Comparison of ENCODE assay signal across 11 cellular contexts in the genomic region with DNA sequence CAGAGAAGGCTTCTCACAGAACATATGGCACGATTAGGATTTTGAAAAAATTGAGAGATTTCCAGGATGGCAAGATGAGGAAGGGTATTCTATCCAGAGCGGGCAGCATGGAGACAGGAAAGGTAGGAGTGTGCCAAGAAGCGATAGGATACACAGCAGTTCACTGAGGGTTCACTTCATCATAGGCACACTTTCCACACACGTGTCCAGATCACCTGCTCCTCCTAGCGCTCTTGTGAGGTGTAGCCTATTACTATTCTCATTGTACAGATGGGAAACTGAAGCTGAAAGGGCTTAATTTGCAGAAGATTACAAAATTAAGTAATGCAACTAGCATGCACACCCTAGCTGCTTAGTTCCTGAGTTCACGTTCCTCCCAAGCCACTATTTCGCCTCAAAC. TPM values are rescaled to one million over a fixed set of nuclear protein-coding genes. Genes with fewer than 3 reads are reported as not detected.
DNase-seq lines count a peak whose midpoint lies in the region; ATAC-seq, FAIRE-seq and TF ChIP-seq lines count a peak whose summit lies in the region.
"Had no signal": no experiment of that assay in that cellular context is flagged by ENCODE, and none has a peak within 500 bp of the region (broad histone marks: within the 10 kb centered on the region; RNA-seq: fewer than 3 reads in every experiment).

No MANE protein-coding gene starts in this region.

- H3K79me2 ChIP-seq in DND-41 (ENCODE audit: insufficient read depth, low read length) (no peaks in the 10 kb centered on the region), H9 (ENCODE audit: insufficient read depth, low read length) (no peaks in the 10 kb centered on the region), HepG2 (ENCODE audit: insufficient read depth, low read length) (no peaks in the 10 kb centered on the region), mammary epithelial cell (ENCODE audit: insufficient read depth, low read length) (no peaks in the 10 kb centered on the region)

- no peak overlapping the region for H2BK12ac ChIP-seq in H9 (ENCODE audit: insufficient read length, low read depth, low read length)

- H3K4ac ChIP-seq in H9 (ENCODE audit: low read depth, low read length) = no peak overlapping the region

- no peak overlapping the region for H3K9ac ChIP-seq in DND-41 (ENCODE audit: low read depth, low read length)
- H3K9ac ChIP-seq in H9 (ENCODE audit: extremely low read depth, insufficient read length, low read length) = no peak overlapping the region
- H3K9ac ChIP-seq in HepG2 (ENCODE audit: insufficient read depth, low read depth, low read length) = no peak overlapping the region
- no peak overlapping the region for H3K9ac ChIP-seq in mammary epithelial cell (ENCODE audit: insufficient read depth, low read length)

- no peaks in the 10 kb centered on the region for H3K36me3 Mint-ChIP-seq in H9 (ENCODE audit: insufficient read depth in 1 of 3, low read depth in 3 of 3)

- peaks cover 0 to 3% of the 10 kb centered on the region in 2 experiments; a peak in 3 of 5 replicates for H3K9me3 Mint-ChIP-seq in H9
- H3K9me3 Mint-ChIP-seq: activated CD8-positive, alpha-beta T cell treated with anti-CD3 and anti-CD28 coated beads for 36 hours; activated naive CD8-positive, alpha-beta T cell treated with anti-CD3 and anti-CD28 coated beads, Interleukin-2, amount 50 U/mL, for 24 hours had no signal

- H3K4me2 ChIP-seq in DND-41 (ENCODE audit: insufficient read depth, low read length) (peak overlapping the region; percentile 51; the same call in 1 of the 2 replicates), H9 (ENCODE audit: insufficient read depth, insufficient read length, low read length) (peak overlapping the region; percentile 3), HepG2 (ENCODE audit: low read depth, low read length) (peak overlapping the region; percentile 73), mammary epithelial cell (ENCODE audit: insufficient read depth, low read depth, low read length) (no peak overlapping the region)

- H2BK5ac ChIP-seq in H9 (ENCODE audit: insufficient read length, low read length) = no peak overlapping the region

- TF ChIP-seq EP300 in HepG2 (IDR thresholded peaks at IDR 0.05; ENCODE audit: low read depth in 2 of 2, low read length in 2 of 2) (no peak), HepG2 (CRISPR knock-in tag; IDR thresholded peaks at IDR 0.05; ENCODE audit: borderline replicate concordance) (no peak)

- H2BK20ac ChIP-seq in H9 (ENCODE audit: low read depth, low read length, poor library complexity, severe bottlenecking) = no peak overlapping the region

- H3K14ac ChIP-seq in H9 (ENCODE audit: insufficient read depth, low read length) = no peak overlapping the region

- TF ChIP-seq RAD21 in HepG2 (CRISPR knock-in tag; IDR thresholded peaks at IDR 0.05) = no peak

- H3K27me3 ChIP-seq in DND-41 (ENCODE audit: insufficient read depth, low read length, poor library complexity) = no peaks in the 10 kb centered on the region
- no peaks in the 10 kb centered on the region for H3K27me3 ChIP-seq in H9 (ENCODE audit: insufficient read depth, low read length)
- H3K27me3 ChIP-seq in RWPE2 (ENCODE audit: insufficient read depth, poor library complexity, severe bottlenecking) = no peaks in the 10 kb centered on the region
- H3K27me3 ChIP-seq in HepG2 (ENCODE audit: control insufficient read depth in 1 of 2, insufficient read depth in 2 of 2, low read length in 2 of 2) = peaks cover 0 to 5% of the 10 kb centered on the region in 2 experiments; a peak in 2 of 5 replicates
- H3K27me3 ChIP-seq in mammary epithelial cell (ENCODE audit: insufficient read depth, low read length) = peaks cover 2% of the 10 kb centered on the region

- TF ChIP-seq POLR2A in HepG2 (IDR thresholded peaks at IDR 0.05; ENCODE audit: insufficient read depth in 1 of 2, low read depth in 2 of 2, low read length in 2 of 2) = no peak

- no peaks in the 10 kb centered on the region for H3K79me1 ChIP-seq in H9 (ENCODE audit: insufficient read depth, low read depth, low read length, poor library complexity, severe bottlenecking)

- no peak overlapping the region for H4K5ac ChIP-seq in H9 (ENCODE audit: insufficient read length, low read depth, low read length)

- TF ChIP-seq CTCF in DND-41 (IDR thresholded peaks at IDR 0.05; ENCODE audit: borderline replicate concordance, extremely low read depth, low read length, poor library complexity, severe bottlenecking) (no peak), H9 (conservative IDR thresholded peaks at IDR 0.05) (no peak), RWPE2 (IDR thresholded peaks at IDR 0.05; ENCODE audit: poor library complexity, severe bottlenecking) (no peak), HepG2 (CRISPR knock-in tag; IDR thresholded peaks at IDR 0.05) (no peak), mammary epithelial cell (conservative IDR thresholded peaks at IDR 0.05 in 1 of 2, IDR thresholded peaks at IDR 0.05 in 1 of 2; ENCODE audit: extremely low read depth in 1 of 2, insufficient read depth in 1 of 2, low read depth in 1 of 2, low read length in 2 of 2) (no peak)

- H3K4me3 Mint-ChIP-seq in H9 = peak overlapping the region in 1 of 2 experiments; percentile 39; a peak in 2 of 5 replicates
- H3K4me3 Mint-ChIP-seq: activated CD8-positive, alpha-beta T cell treated with anti-CD3 and anti-CD28 coated beads for 36 hours; activated naive CD8-positive, alpha-beta T cell treated with anti-CD3 and anti-CD28 coated beads, Interleukin-2, amount 50 U/mL, for 24 hours had no signal

- no peak overlapping the region for H3K18ac ChIP-seq in H9 (ENCODE audit: insufficient read length, low read depth, low read length)

- intact Hi-C loops in HepG2 (cut with micrococcal nuclease; ENCODE audit: unreplicated experiment) = no loop called here
- intact Hi-C loops in mammary epithelial cell (cut with micrococcal nuclease) = no loop called here

- H2AFZ ChIP-seq in DND-41 (ENCODE audit: low read depth, low read length) (peak overlapping the region; percentile 53; the same call in 1 of the 2 replicates), H9 (ENCODE audit: low read length) (no peak overlapping the region), HepG2 (ENCODE audit: low read length) (peak overlapping the region; percentile 43), mammary epithelial cell (ENCODE audit: low read depth, low read length) (no peak overlapping the region)

- peaks cover 4% of the 10 kb centered on the region for H3K27me3 Mint-ChIP-seq in H9 (ENCODE audit: low read depth)

- no peak overlapping the region for H2BK15ac ChIP-seq in H9 (ENCODE audit: low read depth, low read length)

- H3K4me1 Mint-ChIP-seq in H9 = peaks cover 17 to 20% of the 10 kb centered on the region in 2 experiments

- 0 out of 3 replicates have a peak, but pooled peaks have one; percentile 10 for ATAC-seq in DND-41 (ENCODE audit: insufficient read depth, low read depth)
- ATAC-seq in RWPE2 (ENCODE audit: low read depth) = 0 out of 3 replicates have a peak, but pooled peaks have one; percentile 11
- peak; percentile 74 for ATAC-seq in HepG2

- H3K27ac Mint-ChIP-seq in H9 = no peak overlapping the region
- H3K27ac Mint-ChIP-seq: activated CD8-positive, alpha-beta T cell treated with anti-CD3 and anti-CD28 coated beads for 36 hours; activated naive CD8-positive, alpha-beta T cell treated with anti-CD3 and anti-CD28 coated beads, Interleukin-2, amount 50 U/mL, for 24 hours had no signal

- in situ Hi-C loops in HepG2 (cut with HindIII; ENCODE audit: extremely low pct_ligation_motif_present, low pct_unique_long_range_greater_than_20kb) = no loop called here
- in situ Hi-C loops in mammary epithelial cell (cut with MboI; ENCODE audit: low sequenced_read_pairs in 2 of 2) = loop anchor here (25.0 kb wide), 1 partner anchor 837 kb away; no protein-coding TSS in a partner anchor

- WGBS in H9 (ENCODE audit: extremely low coverage, insufficient read length, low lambda C conversion rate) = no CpG with 5 or more reads among the region's 7 CpGs
- 37% methylated on average over 7 of the region's 7 CpGs for WGBS in HepG2 (ENCODE audit: low lambda C conversion rate)
- whole genome bisulfite sequencing in mammary epithelial cell (ENCODE audit: low coverage, missing lambda C conversion rate) = 70% methylated on average over 7 of the region's 7 CpGs

- H4K20me1 ChIP-seq in DND-41 (ENCODE audit: insufficient read depth, low read length) = no peaks in the 10 kb centered on the region
- H4K20me1 ChIP-seq in H9 (ENCODE audit: control insufficient read depth, insufficient read depth, insufficient read length) = no peaks in the 10 kb centered on the region
- no peaks in the 10 kb centered on the region for H4K20me1 ChIP-seq in HepG2 (ENCODE audit: insufficient read depth, low read length)
- no peaks in the 10 kb centered on the region for H4K20me1 ChIP-seq in mammary epithelial cell (ENCODE audit: insufficient read depth, low read length)

- H3K23me2 ChIP-seq in H9 (ENCODE audit: insufficient read length, low read depth, low read length, poor library complexity, severe bottlenecking) = no peaks in the 10 kb centered on the region

- H3K56ac ChIP-seq in H9 (ENCODE audit: insufficient read length, low read depth, low read length) = no peak overlapping the region

- DNase-seq in DND-41 (no peak), H9 (no peak), RWPE2 (ENCODE audit: low spot score) (no peak), HepG2 (ENCODE audit: low spot score) (no peak), mammary epithelial cell (no peak), AG20443 (ENCODE audit: low spot score) (no peak), NCI-H1048 (lab: John Stamatoyannopoulos, UW) (no peak), occipital lobe (lab: John Stamatoyannopoulos, UW) (no peak)

- no peak overlapping the region for H4K8ac ChIP-seq in H9 (replicated peaks; ENCODE audit: insufficient read length, low read depth, low read length)

- CTCF ChIA-PET in HepG2 (lab: Yijun Ruan, JAX; ENCODE audit: low intra/inter-chr PET ratio, low total read pairs) = no interaction called here
- CTCF ChIA-PET in mammary epithelial cell (lab: Charles Lee; ENCODE audit: low non-redundant PET) = no interaction called here

- FAIRE-seq in HepG2 (lab: Jason Lieb, UNC) = no peak

- dilution Hi-C loops in mammary epithelial cell (cut with HindIII; ENCODE audit: low sequenced_read_pairs) = no loop called here

- H3K4me3 ChIP-seq in DND-41 (ENCODE audit: low read depth in 1 of 2, low read length in 2 of 2) = no peak overlapping the region
- no peak overlapping the region for H3K4me3 ChIP-seq in RWPE2 (ENCODE audit: severe bottlenecking)
- peak overlapping the region in 1 of 3 experiments; percentile 42; a peak in 2 of 6 replicates for H3K4me3 ChIP-seq in HepG2 (replicated peaks in 1 of 3; ENCODE audit: insufficient read depth in 1 of 3, low read depth in 2 of 3, low read length in 3 of 3)
- no peak overlapping the region for H3K4me3 ChIP-seq in mammary epithelial cell (replicated peaks in 1 of 3; ENCODE audit: insufficient read depth in 1 of 3, low read depth in 2 of 3, low read length in 3 of 3)
- H3K4me3 ChIP-seq: HAP-1 had no signal

- H2BK120ac ChIP-seq in H9 (ENCODE audit: low read depth, low read length, poor library complexity, severe bottlenecking) = no peak overlapping the region

- H3K23ac ChIP-seq in H9 (ENCODE audit: insufficient read length, low read depth, low read length) = no peak overlapping the region

- no TSS peak for BruUV-seq in HepG2 (replicated peaks; lab: Mats Ljungman, UMichigan)
- no TSS peak for BruUV-seq in mammary epithelial cell (replicated peaks; lab: Mats Ljungman, UMichigan)

- no peak overlapping the region for H2AK5ac ChIP-seq in H9 (ENCODE audit: insufficient read length, low read length)

- H3K4me1 ChIP-seq in DND-41 (ENCODE audit: insufficient read depth, low read length) (peaks cover 9% of the 10 kb centered on the region), H9 (ENCODE audit: insufficient read depth, low read length) (no peaks in the 10 kb centered on the region; the same call in 1 of the 2 replicates), RWPE2 (ENCODE audit: insufficient read depth, poor library complexity, severe bottlenecking) (no peaks in the 10 kb centered on the region), HepG2 (ENCODE audit: insufficient read depth, low read length) (peaks cover 25% of the 10 kb centered on the region), mammary epithelial cell (ENCODE audit: insufficient read depth, low read length) (no peaks in the 10 kb centered on the region)

- H4K91ac ChIP-seq in H9 (ENCODE audit: insufficient read length, low read depth, low read length) = no peak overlapping the region

- H3K36me3 ChIP-seq in DND-41 (ENCODE audit: insufficient read depth, low read length) (no peaks in the 10 kb centered on the region), RWPE2 (ENCODE audit: low read depth) (no peaks in the 10 kb centered on the region), HepG2 (replicated peaks in 1 of 2; ENCODE audit: control insufficient read depth in 1 of 2, insufficient read depth in 2 of 2, low read length in 2 of 2) (no peaks in the 10 kb centered on the region), mammary epithelial cell (ENCODE audit: insufficient read depth, low read length) (no peaks in the 10 kb centered on the region)
- H3K36me3 ChIP-seq: HAP-1 had no signal

- POLR2A ChIA-PET in HepG2 (lab: Yijun Ruan, JAX) = no interaction called here

- no peak overlapping the region for H3T11ph ChIP-seq in H9 (ENCODE audit: low read length)

- no peak overlapping the region for H3K27ac ChIP-seq in DND-41 (ENCODE audit: low read length)
- no peak overlapping the region for H3K27ac ChIP-seq in H9 (ENCODE audit: insufficient read length, low read depth, low read length)
- H3K27ac ChIP-seq in RWPE2 (ENCODE audit: poor library complexity, severe bottlenecking) = no peak overlapping the region
- no peak overlapping the region for H3K27ac ChIP-seq in HepG2 (ENCODE audit: extremely low read length, insufficient read depth, low read length)
- no peak overlapping the region for H3K27ac ChIP-seq in mammary epithelial cell (ENCODE audit: insufficient read depth, low read depth, low read length)

- H3K9me3 ChIP-seq in DND-41 (ENCODE audit: insufficient read depth, low read length, severe bottlenecking) (no peaks in the 10 kb centered on the region), H9 (ENCODE audit: control insufficient read depth, low read depth, low read length) (no peaks in the 10 kb centered on the region), RWPE2 (ENCODE audit: severe bottlenecking) (no peaks in the 10 kb centered on the region), HepG2 (ENCODE audit: low read length) (no peaks in the 10 kb centered on the region), mammary epithelial cell (replicated peaks; ENCODE audit: insufficient read depth, low read length) (no peaks in the 10 kb centered on the region)
- H3K9me3 ChIP-seq: HAP-1 had no signal

RNA-seq across cellular contexts. Expression of a gene that starts 6.2 kb away (rescaled TPM):
- total RNA-seq in H9 (2021) (87.2 and 90.7 TPM in 2 replicates), HepG2 (2016; rRNA removed; fragmentation: Illumina TruSeq; extraction: Trizol) (42.9 and 50.4 TPM in 2 replicates), mammary epithelial cell (100 to 1,000 TPM in 1 of 2 donors, 10 to 100 TPM in 1; 69.9 to 107 TPM), occipital lobe (31.0 TPM)
- 6.8 and 7.4 TPM in 2 replicates for total RNA-seq in HepG2 (2016; cell fraction: cytosol; rRNA removed; fragmentation: Illumina TruSeq; extraction: Trizol; ENCODE audit: low read depth)
- total RNA-seq in HepG2 (2016; cell fraction: insoluble cytoplasmic fraction; rRNA removed; fragmentation: Illumina TruSeq; extraction: Trizol) = 38.0 and 55.2 TPM in 2 replicates
- total RNA-seq in HepG2 (2016; cell fraction: membrane; rRNA removed; fragmentation: Illumina TruSeq; extraction: Trizol) = 14.0 and 16.1 TPM in 2 replicates
- 48.8 and 59.2 TPM in 2 replicates for total RNA-seq in HepG2 (2016; cell fraction: nucleus; rRNA removed; fragmentation: Illumina TruSeq; extraction: Trizol)
- polyA plus RNA-seq in HepG2 (2011; rRNA removed) (35.6 and 45.1 TPM in 2 replicates), mammary epithelial cell (88.5 TPM)
- 30.3 and 39.0 TPM in 2 replicates for polyA plus RNA-seq in HepG2 (2011; cell fraction: cytosol; rRNA removed)
- polyA plus RNA-seq in HepG2 (2011; cell fraction: nucleus; rRNA removed) = 95.9 and 116 TPM in 2 replicates
- 21.6 and 29.3 TPM in 2 replicates for polyA plus RNA-seq in HepG2 (2012)
- polyA plus RNA-seq in HepG2 (2016; cell fraction: cytosol; fragmentation: Illumina TruSeq; extraction: Trizol; ENCODE audit: low read depth) = 4.0 and 5.6 TPM in 2 replicates
- polyA plus RNA-seq in HepG2 (2016; cell fraction: insoluble cytoplasmic fraction; fragmentation: Illumina TruSeq; extraction: Trizol; ENCODE audit: low read depth) = 33.5 and 45.6 TPM in 2 replicates
- polyA plus RNA-seq in HepG2 (2016; cell fraction: membrane; fragmentation: Illumina TruSeq; extraction: Trizol; ENCODE audit: low read depth) = 8.1 and 11.5 TPM in 2 replicates
- polyA plus RNA-seq in HepG2 (2016; cell fraction: nucleus; fragmentation: Illumina TruSeq; extraction: Trizol; ENCODE audit: insufficient read depth, low read depth) = 86.8 and 92.4 TPM in 2 replicates
- polyA minus RNA-seq in HepG2 (2011; rRNA and poly(A)+ RNA removed; ENCODE audit: low replicate concordance) = 155 and 322 TPM in 2 replicates
- 23.6 and 23.8 TPM in 2 replicates for polyA minus RNA-seq in HepG2 (2011; cell fraction: cytosol; rRNA and poly(A)+ RNA removed)
- polyA minus RNA-seq in HepG2 (2011; cell fraction: nucleus; rRNA and poly(A)+ RNA removed) = 42.5 and 49.9 TPM in 2 replicates
- polyA minus RNA-seq in mammary epithelial cell = 142 TPM

Comparison
In these comparisons a context has a peak if more than half of its experiments do, and no peak if none do; other contexts are left out.
1. ATAC-seq: peak in every context shown above with its lines; median percentile 74 in HepG2; 11 in RWPE2; 10 in DND-41.
2. H2AFZ ChIP-seq: peak in DND-41 (single experiment) and HepG2 (single experiment); none in H9 (single experiment) and mammary epithelial cell (single experiment).